ENCODE assay signal across 29 cellular contexts in the genomic region with DNA sequence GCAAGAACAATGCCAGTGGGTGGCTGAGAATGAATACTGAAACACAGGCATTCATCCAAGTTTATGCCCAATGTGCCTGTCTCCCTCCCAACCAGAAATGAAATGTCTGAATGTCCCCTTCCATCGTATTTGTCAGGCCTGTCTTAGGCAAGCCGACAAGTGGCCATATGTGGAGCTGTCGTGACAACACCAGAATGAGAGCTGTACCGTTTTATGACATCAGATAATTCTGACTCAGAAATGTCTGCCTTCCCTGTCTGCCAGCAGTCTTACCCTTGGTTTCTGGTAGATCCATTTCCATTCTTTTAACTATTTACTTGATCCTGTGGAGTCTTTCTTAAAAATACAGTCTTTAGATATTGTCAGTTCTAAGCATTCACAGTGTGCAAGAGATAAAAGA.
"Had no signal": no experiment of that assay in that cellular context is flagged by ENCODE, and none has a peak within 500 bp of the region (broad histone marks: within the 10 kb centered on the region; RNA-seq: fewer than 3 reads in every experiment).

No MANE protein-coding gene starts in this region.

- H3K9me3 Mint-ChIP-seq: stimulated activated effector memory CD8-positive, alpha-beta T cell treated with anti-CD3 and anti-CD28 coated beads, Interleukin-12 subunit alpha, Interleukin-12 subunit beta, amount 100 ng/mL, for 72 hours had no signal

- H3K27ac Mint-ChIP-seq: stimulated activated effector memory CD8-positive, alpha-beta T cell treated with anti-CD3 and anti-CD28 coated beads, Interleukin-12 subunit alpha, Interleukin-12 subunit beta, amount 100 ng/mL, for 72 hours; stimulated activated memory B cell treated with anti-CD40 and anti-IgM and Interleukin-4, amounts not matched to agents 10 μg/mL and 1 μg/mL and 100 μg/mL, for 72 hours; stimulated activated naive B cell treated with anti-CD40 and anti-IgM and Interleukin-4, amounts not matched to agents 10 μg/mL and 1 μg/mL and 100 μg/mL, for 72 hours; stimulated activated naive CD8-positive, alpha-beta T cell treated with anti-CD3 and anti-CD28 coated beads, Interleukin-15, amount 100 ng/mL, for 72 hours; stimulated activated naive CD8-positive, alpha-beta T cell treated with anti-CD3 and anti-CD28 coated beads, Interleukin-15, Interleukin-2, amounts not matched to agents 100 ng/mL and 50 ng/mL, for 24 hours had no signal

- H3K4me3 ChIP-seq: stomach, suprapubic skin, testis, thoracic aorta, thyroid gland, tibial artery, tibial nerve, transverse colon, upper lobe of left lung, upper lobe of right lung, uterus, vagina had no signal

- FAIRE-seq: urothelium cell line had no signal

- H3K9me3 ChIP-seq: suprapubic skin, testis, thyroid gland, tibial artery, uterus, vagina had no signal

- DNase-seq: stimulated activated CD4-positive, alpha-beta T cell treated with anti-CD3 and anti-CD28 coated beads, Interleukin-2, amount 100 ng/mL, for 24 hours; stimulated activated CD4-positive, alpha-beta T cell treated with anti-CD3 and anti-CD28 coated beads, Interleukin-2, amount 100 ng/mL, for 48 hours; stimulated activated CD4-positive, alpha-beta T cell treated with anti-CD3 and anti-CD28 coated beads, Interleukin-4, amount 100 ng/mL, for 1 hour; stimulated activated CD4-positive, alpha-beta T cell treated with anti-CD3 and anti-CD28 coated beads, Interleukin-4, amount 100 ng/mL, for 24 hours; stimulated activated CD4-positive, alpha-beta T cell treated with anti-CD3 and anti-CD28 coated beads, Interleukin-4, amount 100 ng/mL, for 4 hours; stimulated activated CD8-positive, alpha-beta memory T cell treated with anti-CD3 and anti-CD28 coated beads, Interleukin-4, amount 100 ng/mL, for 48 hours; stimulated activated naive B cell treated with anti-CD40 and anti-IgM and Interleukin-4, amounts not matched to agents 10 μg/mL and 1 μg/mL and 100 μg/mL, for 72 hours; stimulated activated naive CD4-positive, alpha-beta T cell; stimulated activated naive CD4-positive, alpha-beta T cell treated with Interleukin-2 at 50 U/mL for 16 hours; stimulated activated naive CD8-positive, alpha-beta T cell treated with anti-CD3 and anti-CD28 coated beads, Interleukin-15, amount 100 ng/mL, for 72 hours; stimulated activated naive CD8-positive, alpha-beta T cell treated with anti-CD3 and anti-CD28 coated beads, Interleukin-15, Interleukin-2, amounts not matched to agents 100 U/mL and 50 U/mL, for 24 hours; stomach; substantia nigra; testis; thyroid gland; tibial artery; transverse colon; trophoblast cell; upper lobe of left lung; upper lobe of right lung; uterus had no signal

- H3K36me3 ChIP-seq: stomach, suprapubic skin, thoracic aorta, thyroid gland, tibial nerve, transverse colon, upper lobe of left lung, upper lobe of right lung, uterus, vagina had no signal

- H3K4me1 Mint-ChIP-seq: stimulated activated memory B cell treated with anti-CD40 and anti-IgM and Interleukin-4, amounts not matched to agents 10 μg/mL and 1 μg/mL and 100 μg/mL, for 72 hours had no signal

- H3K4me3 Mint-ChIP-seq: stimulated activated effector memory CD8-positive, alpha-beta T cell treated with anti-CD3 and anti-CD28 coated beads, Interleukin-12 subunit alpha, Interleukin-12 subunit beta, amount 100 ng/mL, for 72 hours; stimulated activated memory B cell treated with anti-CD40 and anti-IgM and Interleukin-4, amounts not matched to agents 10 μg/mL and 1 μg/mL and 100 μg/mL, for 72 hours; stimulated activated naive B cell treated with anti-CD40 and anti-IgM and Interleukin-4, amounts not matched to agents 10 μg/mL and 1 μg/mL and 100 μg/mL, for 72 hours; stimulated activated naive CD8-positive, alpha-beta T cell treated with anti-CD3 and anti-CD28 coated beads, Interleukin-15, amount 100 ng/mL, for 72 hours; stimulated activated naive CD8-positive, alpha-beta T cell treated with anti-CD3 and anti-CD28 coated beads, Interleukin-15, Interleukin-2, amounts not matched to agents 100 ng/mL and 50 ng/mL, for 24 hours had no signal

- H3K4me1 ChIP-seq: testis, uterus had no signal

- H3K27ac ChIP-seq: stomach, suprapubic skin, testis, thoracic aorta, thyroid gland, tibial artery, transverse colon, upper lobe of left lung, upper lobe of right lung, uterus, vagina had no signal

- H3K27me3 ChIP-seq: stomach, suprapubic skin, testis, thyroid gland, tibial artery, tibial nerve, transverse colon, upper lobe of left lung, upper lobe of right lung, uterus, vagina had no signal

- ATAC-seq: stimulated activated effector memory CD8-positive, alpha-beta T cell treated with anti-CD3 and anti-CD28 coated beads, Interleukin-12 subunit alpha, Interleukin-12 subunit beta, amount 100 ng/mL, for 72 hours; stimulated activated memory B cell treated with anti-CD40 and anti-IgM and Interleukin-4, amounts not matched to agents 10 μg/mL and 1 μg/mL and 100 μg/mL, for 72 hours; stimulated activated naive B cell treated with anti-CD40 and anti-IgM and Interleukin-4, amounts not matched to agents 10 μg/mL and 1 μg/mL and 100 μg/mL, for 72 hours; stimulated activated naive CD8-positive, alpha-beta T cell treated with anti-CD3 and anti-CD28 coated beads, Interleukin-15, amount 100 ng/mL, for 72 hours; stimulated activated naive CD8-positive, alpha-beta T cell treated with anti-CD3 and anti-CD28 coated beads, Interleukin-15, Interleukin-2, amounts not matched to agents 100 U/mL and 50 U/mL, for 24 hours; upper lobe of right lung had no signal

- H3K27me3 Mint-ChIP-seq: stimulated activated memory B cell treated with anti-CD40 and anti-IgM and Interleukin-4, amounts not matched to agents 10 μg/mL and 1 μg/mL and 100 μg/mL, for 72 hours; stimulated activated naive B cell treated with anti-CD40 and anti-IgM and Interleukin-4, amounts not matched to agents 10 μg/mL and 1 μg/mL and 100 μg/mL, for 72 hours; stimulated activated naive CD8-positive, alpha-beta T cell treated with anti-CD3 and anti-CD28 coated beads, Interleukin-15, amount 100 ng/mL, for 72 hours; stimulated activated naive CD8-positive, alpha-beta T cell treated with anti-CD3 and anti-CD28 coated beads, Interleukin-15, Interleukin-2, amounts not matched to agents 100 ng/mL and 50 ng/mL, for 24 hours had no signal
